Comparison of ENCODE assay signal across 15 cellular contexts in genomic region chr5:14842117-14842516, GRCh38.
"Had no signal": no experiment of that assay in that cellular context is flagged by ENCODE, and none has a peak within 500 bp of the region (broad histone marks: within the 10 kb centered on the region; RNA-seq: fewer than 3 reads in every experiment).

No MANE protein-coding gene starts in this region.

- DNase-seq: activated CD4-positive, alpha-beta T cell treated with anti-CD3 and anti-CD28 coated beads, Interleukin-2, amount 50 U/mL, for 4 hours; activated CD4-positive, CD25-positive, alpha-beta regulatory T cell treated with anti-CD3 and anti-CD28 coated beads, Interleukin-2, amount 50 U/mL, for 72 hours; activated effector memory CD4-positive, alpha-beta T cell treated with Interleukin-2 at 50 U/mL for 16 hours; activated naive CD8-positive, alpha-beta T cell treated with anti-CD3 and anti-CD28 coated beads, Interleukin-2, amount 10 ng/mL, durations not matched to agents 7 days and 5 days; activated T-cell treated with anti-CD3 and anti-CD28 coated beads, Interleukin-2, amount 50 U/mL, for 24 hours; anterior cingulate cortex; cerebellar nuclear complex; effector memory CD8-positive, alpha-beta T cell; mesendoderm; nephron progenitor cell; sigmoid colon; stimulated activated CD4-positive, alpha-beta T cell treated with anti-CD3 and anti-CD28 coated beads, Interleukin-2, amount 100 ng/mL, for 24 hours; stimulated activated naive CD4-positive, alpha-beta T cell; testis had no signal

- ATAC-seq: effector memory CD8-positive, alpha-beta T cell; gastroesophageal sphincter had no signal
